ENCODE assay signal across 8 cellular contexts in the genomic region with DNA sequence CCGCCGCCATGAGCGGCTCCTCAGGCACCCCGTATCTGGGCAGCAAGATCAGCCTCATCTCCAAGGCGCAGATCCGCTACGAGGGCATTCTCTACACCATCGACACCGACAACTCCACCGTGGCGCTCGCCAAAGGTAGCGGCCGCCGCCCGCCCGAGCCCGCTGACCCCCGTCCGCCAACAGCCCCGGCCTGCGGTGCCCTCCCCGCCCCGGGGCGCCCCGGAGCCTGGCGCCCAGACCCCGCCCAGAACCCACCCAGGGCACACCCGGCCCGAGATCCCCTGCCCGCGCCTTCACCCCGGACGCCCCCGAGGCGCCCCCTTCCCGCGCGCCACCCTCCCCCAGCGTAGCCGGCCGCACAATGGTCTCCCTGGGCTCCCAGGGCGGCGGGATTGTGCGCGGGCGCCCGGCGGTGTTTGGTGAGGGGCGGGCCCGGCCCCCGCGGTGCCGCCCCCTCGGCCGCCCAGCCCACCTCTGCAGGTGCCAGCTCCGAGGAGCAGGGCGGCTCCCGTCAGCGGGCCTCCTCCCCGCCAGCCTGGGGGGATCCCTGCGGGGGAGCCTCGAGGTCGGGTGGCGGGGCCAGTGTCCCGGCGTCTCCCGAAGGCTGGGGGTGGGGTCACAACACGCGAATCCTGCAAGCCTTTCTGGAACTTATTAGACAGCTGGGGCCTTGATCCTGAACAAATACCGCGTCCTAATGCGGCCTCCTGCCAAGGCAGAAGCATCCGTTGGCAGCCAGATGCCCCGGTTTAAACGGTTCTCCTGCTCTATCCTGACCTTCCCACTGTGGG. TPM values are rescaled to one million over a fixed set of nuclear protein-coding genes. Genes with fewer than 3 reads are reported as not detected.
DNase-seq lines count a peak whose midpoint lies in the region; ATAC-seq, FAIRE-seq and TF ChIP-seq lines count a peak whose summit lies in the region.

No MANE protein-coding gene starts in this region.

- ATAC-seq in GM19463 (IDR thresholded peaks at IDR 0.05; ENCODE audit: unreplicated experiment) (peak; percentile 19), HepG2 (peak; percentile 39)

- H3K9me3 ChIP-seq in SU-DHL-6 (ENCODE audit: insufficient read depth, low read length) = no peaks in the 10 kb centered on the region
- no peaks in the 10 kb centered on the region for H3K9me3 ChIP-seq in breast epithelium
- H3K9me3 ChIP-seq in HepG2 (ENCODE audit: low read length) = no peaks in the 10 kb centered on the region

- H3K9me2 ChIP-seq in SU-DHL-6 (replicated peaks; ENCODE audit: insufficient read depth, low read length) = no peaks in the 10 kb centered on the region

- H3K36me3 Mint-ChIP-seq in stimulated activated naive CD8-positive, alpha-beta T cell treated with anti-CD3 and anti-CD28 coated beads, Interleukin-15, Interleukin-2, amounts not matched to agents 100 ng/mL and 50 ng/mL, for 24 hours (ENCODE audit: low read depth) = peaks cover 29% of the 10 kb centered on the region

- POLR2A ChIA-PET in HepG2 (lab: Yijun Ruan, JAX) = interaction anchor here (1.0 to 10.4 kb wide), 11 partner anchors 10 to 284 kb away, joined by 3 to 260 read pairs (median 6); partner anchors contain the start of genes CABLES2, PSMA7, SS18L1 and TAF4

- no peaks in the 10 kb centered on the region for H3K27me3 Mint-ChIP-seq in stimulated activated naive CD8-positive, alpha-beta T cell treated with anti-CD3 and anti-CD28 coated beads, Interleukin-15, Interleukin-2, amounts not matched to agents 100 ng/mL and 50 ng/mL, for 24 hours

- H4K20me1 ChIP-seq in SU-DHL-6 (ENCODE audit: low read depth, low read length) (no peaks in the 10 kb centered on the region; the same call in 1 of the 2 replicates), HepG2 (ENCODE audit: insufficient read depth, low read length) (peaks cover 16% of the 10 kb centered on the region)

- BruUV-seq in HepG2 (replicated peaks; lab: Mats Ljungman, UMichigan) = no TSS peak

- TF ChIP-seq EP300 in HepG2 (IDR thresholded peaks at IDR 0.05; ENCODE audit: low read depth in 2 of 2, low read length in 2 of 2) (no peak), HepG2 (CRISPR knock-in tag; IDR thresholded peaks at IDR 0.05; ENCODE audit: borderline replicate concordance) (no peak)

- H3K27ac ChIP-seq in SU-DHL-6 (ENCODE audit: low read depth, low read length) = peak overlapping the region; percentile 60
- peak overlapping the region; percentile 97 to 98 for H3K27ac ChIP-seq in breast epithelium
- H3K27ac ChIP-seq in HepG2 (ENCODE audit: extremely low read length, insufficient read depth, low read length) = peak overlapping the region; percentile 68

- H3K4me1 ChIP-seq in breast epithelium (peaks cover 3 to 12% of the 10 kb centered on the region in 2 donors), HepG2 (ENCODE audit: insufficient read depth, low read length) (peaks cover 55% of the 10 kb centered on the region)

- CTCF ChIA-PET in HepG2 (lab: Yijun Ruan, JAX; ENCODE audit: low intra/inter-chr PET ratio, low total read pairs) = no interaction called here

- TF ChIP-seq POLR2A in breast epithelium (IDR thresholded peaks at IDR 0.05) (no peak), HepG2 (IDR thresholded peaks at IDR 0.05; ENCODE audit: insufficient read depth in 1 of 2, low read depth in 2 of 2, low read length in 2 of 2) (peak; percentile 14 to 55; a peak in 1 of 4 replicates)

- H3K27ac Mint-ChIP-seq in stimulated activated naive CD8-positive, alpha-beta T cell treated with anti-CD3 and anti-CD28 coated beads, Interleukin-15, Interleukin-2, amounts not matched to agents 100 ng/mL and 50 ng/mL, for 24 hours = peak overlapping the region; percentile 49

- H3K27me3 ChIP-seq in SU-DHL-6 (ENCODE audit: low read length) (no peaks in the 10 kb centered on the region), breast epithelium (peaks cover 0 to 12% of the 10 kb centered on the region in 2 donors), HepG2 (ENCODE audit: control insufficient read depth in 1 of 2, insufficient read depth in 2 of 2, low read length in 2 of 2) (peaks cover 0 to 11% of the 10 kb centered on the region in 2 experiments; a peak in 3 of 5 replicates)

- in situ Hi-C loops in HepG2 (cut with HindIII; ENCODE audit: extremely low pct_ligation_motif_present, low pct_unique_long_range_greater_than_20kb) = loop anchor here (5.0 kb wide), 1 partner anchor 56 kb away; the partner anchor contains the start of gene TAF4

- H3K4me3 ChIP-seq in SU-DHL-6 (ENCODE audit: insufficient read depth, low read length, poor library complexity, severe bottlenecking) (peak overlapping the region; percentile 80), breast epithelium (peak overlapping the region; percentile 89 to 96 (median 91)), HepG2 (replicated peaks in 1 of 3; ENCODE audit: insufficient read depth in 1 of 3, low read depth in 2 of 3, low read length in 3 of 3) (peak overlapping the region; percentile 71 to 92 (median 87))

- peak overlapping the region; percentile 76 for H3K9ac ChIP-seq in SU-DHL-6 (ENCODE audit: low read length)
- H3K9ac ChIP-seq in HepG2 (ENCODE audit: insufficient read depth, low read depth, low read length) = peak overlapping the region; percentile 84

- no peak for TF ChIP-seq CTCF in SU-DHL-6 (IDR thresholded peaks at IDR 0.05; ENCODE audit: insufficient read depth, low read length, poor library complexity, severe bottlenecking)
- TF ChIP-seq CTCF in breast epithelium (IDR thresholded peaks at IDR 0.05) = no peak
- TF ChIP-seq CTCF in HepG2 (CRISPR knock-in tag; IDR thresholded peaks at IDR 0.05) = no peak

- intact Hi-C loops in breast epithelium (cut with DNase I; ENCODE audit: low total_unique reads) = loop anchor here (1.0 kb wide), 1 partner anchor 64 kb away; no protein-coding TSS in a partner anchor
- intact Hi-C loops in HepG2 (cut with micrococcal nuclease; ENCODE audit: unreplicated experiment) = loop anchor here (2.0 to 5.0 kb wide), 3 partner anchors 14 to 111 kb away; no protein-coding TSS in a partner anchor

- peak overlapping the region; percentile 85 for H3K4me3 Mint-ChIP-seq in stimulated activated naive CD8-positive, alpha-beta T cell treated with anti-CD3 and anti-CD28 coated beads, Interleukin-15, Interleukin-2, amounts not matched to agents 100 ng/mL and 50 ng/mL, for 24 hours

- H3K4me2 ChIP-seq in SU-DHL-6 (ENCODE audit: low read depth, low read length, poor library complexity, severe bottlenecking) = peak overlapping the region; percentile 68
- H3K4me2 ChIP-seq in HepG2 (ENCODE audit: low read depth, low read length) = peak overlapping the region; percentile 98

- H2AFZ ChIP-seq in SU-DHL-6 (ENCODE audit: low read depth, low read length, severe bottlenecking) = peak overlapping the region; percentile 76
- no peak overlapping the region for H2AFZ ChIP-seq in HepG2 (ENCODE audit: low read length)

- peak; percentile 47; the same call in 1 of the 2 replicates for TF ChIP-seq RAD21 in HepG2 (CRISPR knock-in tag; IDR thresholded peaks at IDR 0.05)

- no peaks in the 10 kb centered on the region for H3K9me3 Mint-ChIP-seq in stimulated activated naive CD8-positive, alpha-beta T cell treated with anti-CD3 and anti-CD28 coated beads, Interleukin-15, Interleukin-2, amounts not matched to agents 100 ng/mL and 50 ng/mL, for 24 hours

- DNase-seq in DMS 273 (lab: John Stamatoyannopoulos, UW; ENCODE audit: unreplicated experiment) = peak; percentile 89
- peak; percentile 47 for DNase-seq in HT-29 (ENCODE audit: low spot score)
- no peak for DNase-seq in breast epithelium (ENCODE audit: low spot score in 2 of 2)
- no peak for DNase-seq in HepG2 (ENCODE audit: low spot score)
- DNase-seq in OCI-M2 (lab: John Stamatoyannopoulos, UW; ENCODE audit: unreplicated experiment) = no peak

- H3F3A ChIP-seq in SU-DHL-6 (ENCODE audit: insufficient read depth) = peaks cover 10% of the 10 kb centered on the region; the same call in 1 of the 2 replicates

- WGBS in HepG2 (ENCODE audit: low lambda C conversion rate) = 6% methylated on average over 6 of the region's 76 CpGs

- FAIRE-seq in HepG2 (lab: Jason Lieb, UNC) = no peak

- 0 out of 2 replicates have a peak, but pooled peaks cover 3% of the 10 kb centered on the region for H3K36me3 ChIP-seq in SU-DHL-6 (ENCODE audit: low read length)
- H3K36me3 ChIP-seq in breast epithelium = peaks cover 5% of the 10 kb centered on the region
- peaks cover 19 to 38% of the 10 kb centered on the region in 2 experiments for H3K36me3 ChIP-seq in HepG2 (replicated peaks in 1 of 2; ENCODE audit: control insufficient read depth in 1 of 2, insufficient read depth in 2 of 2, low read length in 2 of 2)

- H3K4me1 Mint-ChIP-seq in stimulated activated naive CD8-positive, alpha-beta T cell treated with anti-CD3 and anti-CD28 coated beads, Interleukin-15, Interleukin-2, amounts not matched to agents 100 ng/mL and 50 ng/mL, for 24 hours (ENCODE audit: low read depth) = peaks cover 36% of the 10 kb centered on the region

- peaks cover 16% of the 10 kb centered on the region for H3K79me2 ChIP-seq in SU-DHL-6 (ENCODE audit: insufficient read depth, low read length)
- peaks cover 24% of the 10 kb centered on the region for H3K79me2 ChIP-seq in HepG2 (ENCODE audit: insufficient read depth, low read length)

RNA-seq across cellular contexts. Expression of gene LSM14B, which starts 0.6 kb away (rescaled TPM):
- 76.1 and 80.0 TPM in 2 replicates for total RNA-seq in HT-29 (2014; rRNA removed; shearing (Covaris generic))
- total RNA-seq in breast epithelium = 10 to 100 TPM; 20.6 to 26.5 (median 25.6) TPM
- 77.7 and 79.2 TPM in 2 replicates for total RNA-seq in HepG2 (2016; rRNA removed; fragmentation: Illumina TruSeq; extraction: Trizol)
- total RNA-seq in HepG2 (2016; cell fraction: cytosol; rRNA removed; fragmentation: Illumina TruSeq; extraction: Trizol; ENCODE audit: low read depth) = 24.5 and 25.5 TPM in 2 replicates
- total RNA-seq in HepG2 (2016; cell fraction: insoluble cytoplasmic fraction; rRNA removed; fragmentation: Illumina TruSeq; extraction: Trizol) = 67.6 and 79.5 TPM in 2 replicates
- total RNA-seq in HepG2 (2016; cell fraction: membrane; rRNA removed; fragmentation: Illumina TruSeq; extraction: Trizol) = 64.7 and 64.9 TPM in 2 replicates
- total RNA-seq in HepG2 (2016; cell fraction: nucleus; rRNA removed; fragmentation: Illumina TruSeq; extraction: Trizol) = 45.7 and 51.1 TPM in 2 replicates
- 43.3 and 50.4 TPM in 2 replicates for polyA plus RNA-seq in HepG2 (2011; rRNA removed)
- polyA plus RNA-seq in HepG2 (2011; cell fraction: cytosol; rRNA removed) = 24.6 and 38.4 TPM in 2 replicates
- polyA plus RNA-seq in HepG2 (2011; cell fraction: nucleus; rRNA removed) = 68.1 and 80.1 TPM in 2 replicates
- 35.5 and 43.9 TPM in 2 replicates for polyA plus RNA-seq in HepG2 (2012)
- 15.6 and 19.3 TPM in 2 replicates for polyA plus RNA-seq in HepG2 (2016; cell fraction: cytosol; fragmentation: Illumina TruSeq; extraction: Trizol; ENCODE audit: low read depth)
- polyA plus RNA-seq in HepG2 (2016; cell fraction: insoluble cytoplasmic fraction; fragmentation: Illumina TruSeq; extraction: Trizol; ENCODE audit: low read depth) = 70.8 and 83.3 TPM in 2 replicates
- 38.0 and 40.1 TPM in 2 replicates for polyA plus RNA-seq in HepG2 (2016; cell fraction: membrane; fragmentation: Illumina TruSeq; extraction: Trizol; ENCODE audit: low read depth)
- polyA plus RNA-seq in HepG2 (2016; cell fraction: nucleus; fragmentation: Illumina TruSeq; extraction: Trizol; ENCODE audit: insufficient read depth, low read depth) = 84.6 and 88.2 TPM in 2 replicates
- polyA minus RNA-seq in HepG2 (2011; rRNA and poly(A)+ RNA removed; ENCODE audit: low replicate concordance) = 41.0 and 77.9 TPM in 2 replicates
- 22.8 and 27.3 TPM in 2 replicates for polyA minus RNA-seq in HepG2 (2011; cell fraction: cytosol; rRNA and poly(A)+ RNA removed)
- polyA minus RNA-seq in HepG2 (2011; cell fraction: nucleus; rRNA and poly(A)+ RNA removed) = 35.0 and 37.7 TPM in 2 replicates

RNA-seq across cellular contexts. Expression of gene PSMA7, which starts 20.3 kb away (rescaled TPM):
- total RNA-seq in HT-29 (2014; rRNA removed; shearing (Covaris generic)) = 822 and 933 TPM in 2 replicates
- total RNA-seq in breast epithelium = 100 to 1,000 TPM; 200 to 579 (median 380) TPM
- total RNA-seq in HepG2 (2016; rRNA removed; fragmentation: Illumina TruSeq; extraction: Trizol) = 531 and 639 TPM in 2 replicates
- total RNA-seq in HepG2 (2016; cell fraction: cytosol; rRNA removed; fragmentation: Illumina TruSeq; extraction: Trizol; ENCODE audit: low read depth) = 280 and 300 TPM in 2 replicates
- total RNA-seq in HepG2 (2016; cell fraction: insoluble cytoplasmic fraction; rRNA removed; fragmentation: Illumina TruSeq; extraction: Trizol) = 555 and 661 TPM in 2 replicates
- 259 and 300 TPM in 2 replicates for total RNA-seq in HepG2 (2016; cell fraction: membrane; rRNA removed; fragmentation: Illumina TruSeq; extraction: Trizol)
- total RNA-seq in HepG2 (2016; cell fraction: nucleus; rRNA removed; fragmentation: Illumina TruSeq; extraction: Trizol) = 259 and 270 TPM in 2 replicates
- polyA plus RNA-seq in HepG2 (2011; rRNA removed) = 571 and 631 TPM in 2 replicates
- polyA plus RNA-seq in HepG2 (2011; cell fraction: cytosol; rRNA removed) = 539 and 602 TPM in 2 replicates
- polyA plus RNA-seq in HepG2 (2011; cell fraction: nucleus; rRNA removed) = 375 and 401 TPM in 2 replicates
- polyA plus RNA-seq in HepG2 (2012) = 283 and 330 TPM in 2 replicates
- 290 and 328 TPM in 2 replicates for polyA plus RNA-seq in HepG2 (2016; cell fraction: cytosol; fragmentation: Illumina TruSeq; extraction: Trizol; ENCODE audit: low read depth)
- polyA plus RNA-seq in HepG2 (2016; cell fraction: insoluble cytoplasmic fraction; fragmentation: Illumina TruSeq; extraction: Trizol; ENCODE audit: low read depth) = 656 and 720 TPM in 2 replicates
- 233 and 270 TPM in 2 replicates for polyA plus RNA-seq in HepG2 (2016; cell fraction: membrane; fragmentation: Illumina TruSeq; extraction: Trizol; ENCODE audit: low read depth)
- 418 and 431 TPM in 2 replicates for polyA plus RNA-seq in HepG2 (2016; cell fraction: nucleus; fragmentation: Illumina TruSeq; extraction: Trizol; ENCODE audit: insufficient read depth, low read depth)
- polyA minus RNA-seq in HepG2 (2011; rRNA and poly(A)+ RNA removed; ENCODE audit: low replicate concordance) = 380 and 541 TPM in 2 replicates
- 93.0 and 111 TPM in 2 replicates for polyA minus RNA-seq in HepG2 (2011; cell fraction: cytosol; rRNA and poly(A)+ RNA removed)
- 111 and 120 TPM in 2 replicates for polyA minus RNA-seq in HepG2 (2011; cell fraction: nucleus; rRNA and poly(A)+ RNA removed)

RNA-seq across cellular contexts. Expression of gene SS18L1, which starts 20.7 kb away (rescaled TPM):
- 57.1 and 65.8 TPM in 2 replicates for total RNA-seq in HT-29 (2014; rRNA removed; shearing (Covaris generic))
- 10 to 100 TPM; 12.5 to 18.4 (median 14.4) TPM for total RNA-seq in breast epithelium
- 15.3 and 17.8 TPM in 2 replicates for total RNA-seq in HepG2 (2016; rRNA removed; fragmentation: Illumina TruSeq; extraction: Trizol)
- total RNA-seq in HepG2 (2016; cell fraction: cytosol; rRNA removed; fragmentation: Illumina TruSeq; extraction: Trizol; ENCODE audit: low read depth) = 8.6 and 10.0 TPM in 2 replicates
- 14.3 and 17.3 TPM in 2 replicates for total RNA-seq in HepG2 (2016; cell fraction: insoluble cytoplasmic fraction; rRNA removed; fragmentation: Illumina TruSeq; extraction: Trizol)
- 13.2 and 13.6 TPM in 2 replicates for total RNA-seq in HepG2 (2016; cell fraction: membrane; rRNA removed; fragmentation: Illumina TruSeq; extraction: Trizol)
- total RNA-seq in HepG2 (2016; cell fraction: nucleus; rRNA removed; fragmentation: Illumina TruSeq; extraction: Trizol) = 21.3 and 26.0 TPM in 2 replicates
- 27.6 and 32.0 TPM in 2 replicates for polyA plus RNA-seq in HepG2 (2011; rRNA removed)
- polyA plus RNA-seq in HepG2 (2011; cell fraction: cytosol; rRNA removed) = 13.9 and 24.3 TPM in 2 replicates
- 94.6 and 141 TPM in 2 replicates for polyA plus RNA-seq in HepG2 (2011; cell fraction: nucleus; rRNA removed)
- polyA plus RNA-seq in HepG2 (2012) = 16.9 and 17.6 TPM in 2 replicates
- 2.6 and 2.8 TPM in 2 replicates for polyA plus RNA-seq in HepG2 (2016; cell fraction: cytosol; fragmentation: Illumina TruSeq; extraction: Trizol; ENCODE audit: low read depth)
- polyA plus RNA-seq in HepG2 (2016; cell fraction: insoluble cytoplasmic fraction; fragmentation: Illumina TruSeq; extraction: Trizol; ENCODE audit: low read depth) = 12.8 and 13.4 TPM in 2 replicates
- polyA plus RNA-seq in HepG2 (2016; cell fraction: membrane; fragmentation: Illumina TruSeq; extraction: Trizol; ENCODE audit: low read depth) = 5.4 and 6.3 TPM in 2 replicates
- polyA plus RNA-seq in HepG2 (2016; cell fraction: nucleus; fragmentation: Illumina TruSeq; extraction: Trizol; ENCODE audit: insufficient read depth, low read depth) = 60.6 and 69.1 TPM in 2 replicates
- 32.8 and 53.5 TPM in 2 replicates for polyA minus RNA-seq in HepG2 (2011; rRNA and poly(A)+ RNA removed; ENCODE audit: low replicate concordance)
- polyA minus RNA-seq in HepG2 (2011; cell fraction: cytosol; rRNA and poly(A)+ RNA removed) = 14.5 and 16.4 TPM in 2 replicates
- 30.1 and 33.4 TPM in 2 replicates for polyA minus RNA-seq in HepG2 (2011; cell fraction: nucleus; rRNA and poly(A)+ RNA removed)

RNA-seq across cellular contexts. Expression of gene TAF4, which starts 57.2 kb away (rescaled TPM):
- total RNA-seq in HT-29 (2014; rRNA removed; shearing (Covaris generic)) = 12.2 and 14.1 TPM in 2 replicates
- total RNA-seq in breast epithelium (10 to 100 TPM; 11.1 to 13.0 (median 12.7) TPM), HepG2 (2016; rRNA removed; fragmentation: Illumina TruSeq; extraction: Trizol) (12.0 and 12.2 TPM in 2 replicates)
- 13.2 and 13.9 TPM in 2 replicates for total RNA-seq in HepG2 (2016; cell fraction: cytosol; rRNA removed; fragmentation: Illumina TruSeq; extraction: Trizol; ENCODE audit: low read depth)
- 10.5 and 10.7 TPM in 2 replicates for total RNA-seq in HepG2 (2016; cell fraction: insoluble cytoplasmic fraction; rRNA removed; fragmentation: Illumina TruSeq; extraction: Trizol)
- total RNA-seq in HepG2 (2016; cell fraction: membrane; rRNA removed; fragmentation: Illumina TruSeq; extraction: Trizol) = 14.0 and 18.0 TPM in 2 replicates
- total RNA-seq in HepG2 (2016; cell fraction: nucleus; rRNA removed; fragmentation: Illumina TruSeq; extraction: Trizol) = 14.1 and 16.1 TPM in 2 replicates
- 5.9 and 6.6 TPM in 2 replicates for polyA plus RNA-seq in HepG2 (2011; rRNA removed)
- polyA plus RNA-seq in HepG2 (2011; cell fraction: cytosol; rRNA removed) = 5.5 and 6.6 TPM in 2 replicates
- 27.0 and 32.1 TPM in 2 replicates for polyA plus RNA-seq in HepG2 (2011; cell fraction: nucleus; rRNA removed)
- polyA plus RNA-seq in HepG2 (2012) = 18.4 and 21.6 TPM in 2 replicates
- 2.0 and 2.2 TPM in 2 replicates for polyA plus RNA-seq in HepG2 (2016; cell fraction: cytosol; fragmentation: Illumina TruSeq; extraction: Trizol; ENCODE audit: low read depth)
- polyA plus RNA-seq in HepG2 (2016; cell fraction: insoluble cytoplasmic fraction; fragmentation: Illumina TruSeq; extraction: Trizol; ENCODE audit: low read depth) = 19.2 and 31.8 TPM in 2 replicates
- 8.0 and 10.2 TPM in 2 replicates for polyA plus RNA-seq in HepG2 (2016; cell fraction: membrane; fragmentation: Illumina TruSeq; extraction: Trizol; ENCODE audit: low read depth)
- polyA plus RNA-seq in HepG2 (2016; cell fraction: nucleus; fragmentation: Illumina TruSeq; extraction: Trizol; ENCODE audit: insufficient read depth, low read depth) = 44.2 and 48.9 TPM in 2 replicates
- 9.9 and 36.8 TPM in 2 replicates for polyA minus RNA-seq in HepG2 (2011; rRNA and poly(A)+ RNA removed; ENCODE audit: low replicate concordance)
- 21.1 and 21.8 TPM in 2 replicates for polyA minus RNA-seq in HepG2 (2011; cell fraction: cytosol; rRNA and poly(A)+ RNA removed)
- 21.1 and 25.4 TPM in 2 replicates for polyA minus RNA-seq in HepG2 (2011; cell fraction: nucleus; rRNA and poly(A)+ RNA removed)

RNA-seq across cellular contexts. Expression of gene MTG2, which starts 60.0 kb away (rescaled TPM):
- 41.9 and 44.2 TPM in 2 replicates for total RNA-seq in HT-29 (2014; rRNA removed; shearing (Covaris generic))
- total RNA-seq in breast epithelium = 10 to 100 TPM; 16.3 to 32.1 (median 25.6) TPM
- 31.3 and 37.8 TPM in 2 replicates for total RNA-seq in HepG2 (2016; rRNA removed; fragmentation: Illumina TruSeq; extraction: Trizol)
- total RNA-seq in HepG2 (2016; cell fraction: cytosol; rRNA removed; fragmentation: Illumina TruSeq; extraction: Trizol; ENCODE audit: low read depth) = 14.9 and 15.3 TPM in 2 replicates
- 30.0 and 35.2 TPM in 2 replicates for total RNA-seq in HepG2 (2016; cell fraction: insoluble cytoplasmic fraction; rRNA removed; fragmentation: Illumina TruSeq; extraction: Trizol)
- total RNA-seq in HepG2 (2016; cell fraction: membrane; rRNA removed; fragmentation: Illumina TruSeq; extraction: Trizol) = 20.4 and 23.8 TPM in 2 replicates
- total RNA-seq in HepG2 (2016; cell fraction: nucleus; rRNA removed; fragmentation: Illumina TruSeq; extraction: Trizol) = 23.8 and 28.4 TPM in 2 replicates
- 20.4 and 22.5 TPM in 2 replicates for polyA plus RNA-seq in HepG2 (2011; rRNA removed)
- polyA plus RNA-seq in HepG2 (2011; cell fraction: cytosol; rRNA removed) = 19.5 and 23.4 TPM in 2 replicates
- 31.1 and 31.2 TPM in 2 replicates for polyA plus RNA-seq in HepG2 (2011; cell fraction: nucleus; rRNA removed)
- 21.4 and 26.9 TPM in 2 replicates for polyA plus RNA-seq in HepG2 (2012)
- 13.5 and 13.6 TPM in 2 replicates for polyA plus RNA-seq in HepG2 (2016; cell fraction: cytosol; fragmentation: Illumina TruSeq; extraction: Trizol; ENCODE audit: low read depth)
- polyA plus RNA-seq in HepG2 (2016; cell fraction: insoluble cytoplasmic fraction; fragmentation: Illumina TruSeq; extraction: Trizol; ENCODE audit: low read depth) = 33.7 and 36.3 TPM in 2 replicates
- polyA plus RNA-seq in HepG2 (2016; cell fraction: membrane; fragmentation: Illumina TruSeq; extraction: Trizol; ENCODE audit: low read depth) = 18.0 and 19.8 TPM in 2 replicates
- 87.6 and 92.7 TPM in 2 replicates for polyA plus RNA-seq in HepG2 (2016; cell fraction: nucleus; fragmentation: Illumina TruSeq; extraction: Trizol; ENCODE audit: insufficient read depth, low read depth)
- polyA minus RNA-seq in HepG2 (2011; rRNA and poly(A)+ RNA removed; ENCODE audit: low replicate concordance) = 27.2 and 36.2 TPM in 2 replicates
- 13.0 and 15.4 TPM in 2 replicates for polyA minus RNA-seq in HepG2 (2011; cell fraction: cytosol; rRNA and poly(A)+ RNA removed)
- polyA minus RNA-seq in HepG2 (2011; cell fraction: nucleus; rRNA and poly(A)+ RNA removed) = 16.7 and 20.9 TPM in 2 replicates

Comparison
In these comparisons a context has a peak if more than half of its experiments do, and no peak if none do; other contexts are left out.
1. DNase-seq: peak in DMS 273 (single experiment) and HT-29 (single experiment); none in breast epithelium (0 of 2), HepG2 (single experiment) and OCI-M2 (single experiment).
2. Peak in every context shown above with its lines, with median percentiles within 50 percentile points of each other: H3K27ac ChIP-seq and H3K4me3 ChIP-seq.